In the genomic region with DNA sequence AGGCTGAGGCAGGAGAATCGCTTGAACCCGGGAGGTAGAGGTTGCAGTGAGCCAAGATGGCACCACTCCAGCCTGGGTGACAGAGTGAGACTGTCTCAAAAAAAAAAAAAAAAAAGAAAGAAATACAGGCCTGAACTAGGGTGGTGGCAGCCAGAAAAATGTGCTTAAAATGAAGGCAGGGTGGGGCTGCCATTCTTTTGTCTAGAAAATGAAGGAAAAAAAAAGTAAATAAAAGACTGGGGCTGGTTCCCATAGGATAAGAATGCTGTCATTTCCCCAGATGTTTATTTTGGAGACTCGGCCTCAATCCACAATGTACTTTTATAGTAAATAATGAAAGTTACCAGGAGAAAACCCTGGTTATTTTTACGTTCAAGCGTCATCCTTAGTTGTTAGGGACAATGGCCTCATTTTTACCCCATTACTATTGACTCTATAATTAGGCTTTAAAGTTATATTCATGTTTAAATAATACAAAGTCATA, we compare ENCODE assay signal across 15 cellular contexts. TPM values are rescaled to one million over a fixed set of nuclear protein-coding genes. Genes with fewer than 3 reads are reported as not detected.
DNase-seq lines count a peak whose midpoint lies in the region; ATAC-seq and TF ChIP-seq lines count a peak whose summit lies in the region.
"Had no signal": no experiment of that assay in that cellular context is flagged by ENCODE, and none has a peak within 500 bp of the region (broad histone marks: within the 10 kb centered on the region; RNA-seq: fewer than 3 reads in every experiment).

No MANE protein-coding gene starts in this region.

- no peaks in the 10 kb centered on the region for H3K9me3 Mint-ChIP-seq in osteocyte (ENCODE audit: unreplicated experiment)

- H3K36me3 Mint-ChIP-seq in osteocyte (ENCODE audit: unreplicated experiment): peaks cover 5% of the 10 kb centered on the region

- ATAC-seq in activated CD4-positive, CD25-positive, alpha-beta regulatory T cell treated with anti-CD3 and anti-CD28 coated beads, Interleukin-2, amount 50 U/mL, for 24 hours: no peak
- ATAC-seq: left lobe of liver had no signal

- H3K4me1 Mint-ChIP-seq in osteocyte (ENCODE audit: unreplicated experiment): peaks cover 51% of the 10 kb centered on the region

- in situ Hi-C loops in GM13977 (cut with MboI; ENCODE audit: low pct_unique_long_range_greater_than_20kb, low sequenced_read_pairs, unreplicated experiment): no loop called here

- DNase-seq in COR-L47 (lab: John Stamatoyannopoulos, UW) (peak; percentile 51), NCI-H1930 (lab: John Stamatoyannopoulos, UW) (peak; percentile 20 to 80), epithelial cell of prostate (ENCODE audit: low read depth, low spot score) (no peak), osteocyte (ENCODE audit: extremely low spot score, unreplicated experiment) (no peak), GM13977 (ENCODE audit: low spot score) (no peak), T1000 (lab: John Stamatoyannopoulos, UW) (no peak)
- no peak for DNase-seq in activated naive CD4-positive, alpha-beta T cell treated with Interleukin-2 at 50 U/mL for 16 hours
- DNase-seq: activated CD4-positive, alpha-beta T cell treated with anti-CD3 and anti-CD28 coated beads, Interleukin-2, amount 50 U/mL, for 1 hour; caudate nucleus; KG1 had no signal

- H3K4me3 Mint-ChIP-seq in osteocyte (ENCODE audit: unreplicated experiment): no peak overlapping the region
- H3K4me3 Mint-ChIP-seq: T-helper 1 cell treated with Interleukin-12 subunit alpha and Interleukin-12 subunit beta and Interleukin-4 antibody, amounts not matched to agents 30 μg/mL and 1 μg/mL, for 36 hours had no signal

- H3K27ac Mint-ChIP-seq in osteocyte (ENCODE audit: unreplicated experiment): peak overlapping the region; percentile 88
- H3K27ac Mint-ChIP-seq: T-helper 1 cell treated with Interleukin-12 subunit alpha and Interleukin-12 subunit beta and Interleukin-4 antibody, amounts not matched to agents 30 μg/mL and 1 μg/mL, for 36 hours had no signal

- no peaks in the 10 kb centered on the region for H3K27me3 Mint-ChIP-seq in osteocyte (ENCODE audit: unreplicated experiment)

- peak overlapping the region; percentile 83 for H3K27ac ChIP-seq in epithelial cell of prostate
- H3K27ac ChIP-seq: BLaER1, neutrophil had no signal

- TF ChIP-seq CTCF in osteocyte (IDR thresholded peaks at IDR 0.05) (no peak), GM13977 (IDR thresholded peaks at IDR 0.05; ENCODE audit: extremely low read depth, insufficient read depth, missing control alignments) (no peak)

RNA-seq across cellular contexts. Expression of a gene that starts 58.9 kb away (rescaled TPM):
- total RNA-seq in osteocyte: 38.5 and 38.7 TPM in 2 replicates

Comparison
In these comparisons a context has a peak if more than half of its experiments do, and no peak if none do; other contexts are left out.
1. DNase-seq: peak in COR-L47 (single experiment) and NCI-H1930 (2 of 2); none in epithelial cell of prostate (single experiment), osteocyte (single experiment), activated naive CD4-positive, alpha-beta T cell treated with Interleukin-2 at 50 U/mL for 16 hours (single experiment), GM13977 (single experiment) and T1000 (single experiment).